In the genomic region with DNA sequence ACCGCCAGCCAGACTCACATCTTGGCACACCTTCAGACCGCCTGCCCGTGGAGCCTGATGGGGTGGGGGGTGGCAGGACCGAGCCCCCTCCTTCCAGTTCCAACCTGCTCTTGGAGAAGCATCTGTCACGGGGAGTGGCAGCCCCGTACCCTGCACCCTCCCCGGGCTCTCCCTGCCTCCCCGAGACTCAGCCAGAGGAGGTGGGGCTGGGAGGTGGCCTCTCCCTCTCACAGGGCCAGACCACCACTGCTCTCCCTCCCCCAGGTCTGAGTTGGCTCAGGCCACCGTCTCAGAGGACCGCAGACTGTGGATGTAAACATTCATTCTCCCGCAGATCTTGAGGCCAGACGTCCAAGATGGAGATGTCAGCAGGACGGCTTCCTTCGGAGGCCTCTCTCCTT, we compare ENCODE assay signal across 15 cellular contexts. TPM values are rescaled to one million over a fixed set of nuclear protein-coding genes. Genes with fewer than 3 reads are reported as not detected.
DNase-seq lines count a peak whose midpoint lies in the region; ATAC-seq and TF ChIP-seq lines count a peak whose summit lies in the region.
"Had no signal": no experiment of that assay in that cellular context is flagged by ENCODE, and none has a peak within 500 bp of the region (broad histone marks: within the 10 kb centered on the region; RNA-seq: fewer than 3 reads in every experiment).

No MANE protein-coding gene starts in this region.

- H3K27ac ChIP-seq in left ventricle myocardium inferior (replicated peaks) (no peak overlapping the region), right atrium auricular region (no peak overlapping the region), aorta (ENCODE audit: low read depth in 1 of 2, low read length in 2 of 2) (no peak overlapping the region)
- H3K27ac ChIP-seq: psoas muscle had no signal

- intact Hi-C loops in left ventricle myocardium inferior (cut with micrococcal nuclease) (no loop called here), aorta (cut with DNase I) (no loop called here)

- no peak for ATAC-seq in WTC11
- no peak for ATAC-seq in natural killer cell treated with Interleukin-12 subunit alpha and Interleukin-12 subunit beta and Interleukin-15 and Interleukin-18, amount 100 ng/mL, for 72 hours
- no peak for ATAC-seq in aorta (ENCODE audit: low FRiP score)
- no peak for ATAC-seq in HG02623 (IDR thresholded peaks at IDR 0.05; ENCODE audit: unreplicated experiment)
- ATAC-seq: effector memory CD8-positive, alpha-beta T cell; psoas muscle had no signal

- H3K4me3 Mint-ChIP-seq in WTC11 = no peak overlapping the region
- H3K4me3 Mint-ChIP-seq in natural killer cell treated with Interleukin-12 subunit alpha and Interleukin-12 subunit beta and Interleukin-15 and Interleukin-18, amount 100 ng/mL, for 72 hours = no peak overlapping the region
- H3K4me3 Mint-ChIP-seq: effector memory CD8-positive, alpha-beta T cell had no signal

- peaks cover 8% of the 10 kb centered on the region for H3K27me3 Mint-ChIP-seq in WTC11 (ENCODE audit: low read depth)
- H3K27me3 Mint-ChIP-seq in natural killer cell treated with Interleukin-12 subunit alpha and Interleukin-12 subunit beta and Interleukin-15 and Interleukin-18, amount 100 ng/mL, for 72 hours = peaks cover 17 to 23% of the 10 kb centered on the region in 2 donors

- peaks cover 35% of the 10 kb centered on the region for H3K4me1 Mint-ChIP-seq in WTC11
- no peaks in the 10 kb centered on the region for H3K4me1 Mint-ChIP-seq in natural killer cell treated with Interleukin-12 subunit alpha and Interleukin-12 subunit beta and Interleukin-15 and Interleukin-18, amount 100 ng/mL, for 72 hours (ENCODE audit: low read depth in 2 of 2)

- TF ChIP-seq CTCF in left ventricle myocardium inferior (IDR thresholded peaks at IDR 0.05; ENCODE audit: borderline replicate concordance) (no peak), right atrium auricular region (IDR thresholded peaks at IDR 0.05) (no peak), WTC11 (IDR thresholded peaks at IDR 0.05) (no peak)

- POLR2A ChIA-PET in WTC11 (lab: Charles Lee) = no interaction called here

- peak; percentile 4 for DNase-seq in left ventricle myocardium inferior
- no peak for DNase-seq in right atrium auricular region (ENCODE audit: low spot score)
- DNase-seq in WTC11 (ENCODE audit: low spot score) = peak; percentile 7
- DNase-seq in natural killer cell treated with Interleukin-12 subunit alpha and Interleukin-12 subunit beta and Interleukin-15 and Interleukin-18, amount 100 ng/mL, for 72 hours (ENCODE audit: low spot score) = peak; percentile 50
- peak; percentile 15 to 33 for DNase-seq in aorta
- no peak for DNase-seq in H4 (ENCODE audit: low spot score)
- no peak for DNase-seq in SW480 (ENCODE audit: low spot score)
- DNase-seq: BE2C; DMS79 treated with DMSO at 0.1 percent for 48 hours; effector memory CD8-positive, alpha-beta T cell; foreskin fibroblast; NCI-H2081; stimulated activated CD4-positive, alpha-beta T cell treated with anti-CD3 and anti-CD28 coated beads, Interleukin-2, amount 100 ng/mL, for 24 hours had no signal

- H3K4me3 ChIP-seq in left ventricle myocardium inferior (no peak overlapping the region), right atrium auricular region (no peak overlapping the region), aorta (ENCODE audit: low read length in 2 of 2) (no peak overlapping the region)
- H3K4me3 ChIP-seq: psoas muscle had no signal

- no peaks in the 10 kb centered on the region for H3K36me3 Mint-ChIP-seq in WTC11
- no peaks in the 10 kb centered on the region for H3K36me3 Mint-ChIP-seq in natural killer cell treated with Interleukin-12 subunit alpha and Interleukin-12 subunit beta and Interleukin-15 and Interleukin-18, amount 100 ng/mL, for 72 hours

- H3K4me1 ChIP-seq in left ventricle myocardium inferior (no peaks in the 10 kb centered on the region), right atrium auricular region (no peaks in the 10 kb centered on the region), aorta (ENCODE audit: control insufficient read depth in 1 of 2, insufficient read depth in 2 of 2, low read length in 2 of 2) (no peaks in the 10 kb centered on the region)
- H3K4me1 ChIP-seq: BE2C, psoas muscle had no signal

- no peaks in the 10 kb centered on the region for H3K36me3 ChIP-seq in left ventricle myocardium inferior
- no peaks in the 10 kb centered on the region for H3K36me3 ChIP-seq in right atrium auricular region
- no peaks in the 10 kb centered on the region for H3K36me3 ChIP-seq in aorta (ENCODE audit: control insufficient read depth in 1 of 2, insufficient read depth in 2 of 2, low read length in 1 of 2)
- H3K36me3 ChIP-seq: BE2C had no signal

- peak overlapping the region; percentile 70; the same call in 1 of the 2 replicates for H3K27ac Mint-ChIP-seq in WTC11
- H3K27ac Mint-ChIP-seq in natural killer cell treated with Interleukin-12 subunit alpha and Interleukin-12 subunit beta and Interleukin-15 and Interleukin-18, amount 100 ng/mL, for 72 hours = no peak overlapping the region
- H3K27ac Mint-ChIP-seq: effector memory CD8-positive, alpha-beta T cell had no signal

- no peaks in the 10 kb centered on the region for H3K9me3 ChIP-seq in left ventricle myocardium inferior (replicated peaks)
- H3K9me3 ChIP-seq in right atrium auricular region = no peaks in the 10 kb centered on the region
- no peaks in the 10 kb centered on the region for H3K9me3 ChIP-seq in aorta (ENCODE audit: control insufficient read depth, low read length)
- H3K9me3 ChIP-seq: BE2C, psoas muscle had no signal

- H3K9me3 Mint-ChIP-seq in WTC11 = peaks cover 7% of the 10 kb centered on the region; the same call in 1 of the 2 replicates
- no peaks in the 10 kb centered on the region for H3K9me3 Mint-ChIP-seq in natural killer cell treated with Interleukin-12 subunit alpha and Interleukin-12 subunit beta and Interleukin-15 and Interleukin-18, amount 100 ng/mL, for 72 hours
- H3K9me3 Mint-ChIP-seq: effector memory CD8-positive, alpha-beta T cell had no signal

- H3K27me3 ChIP-seq in left ventricle myocardium inferior (ENCODE audit: low read depth) (peaks cover 87% of the 10 kb centered on the region), right atrium auricular region (no peaks in the 10 kb centered on the region), aorta (ENCODE audit: control insufficient read depth in 1 of 2, insufficient read depth in 2 of 2, low read length in 1 of 2) (no peaks in the 10 kb centered on the region)

- CTCF ChIA-PET in WTC11 (lab: Charles Lee) = interaction anchor here (1.4 kb wide), 1 partner anchor 10 kb away, joined by 4 read pairs; no protein-coding TSS in a partner anchor

- 23 to 24% methylated on average over 11 to 14 of the region's 14 CpGs for WGBS in aorta, 2 donors

TF ChIP-seq in WTC11, 78 proteins besides CTCF, POLR2A, EP300 and RAD21 (continues in another document):
- TF ChIP-seq, protein P1, sequence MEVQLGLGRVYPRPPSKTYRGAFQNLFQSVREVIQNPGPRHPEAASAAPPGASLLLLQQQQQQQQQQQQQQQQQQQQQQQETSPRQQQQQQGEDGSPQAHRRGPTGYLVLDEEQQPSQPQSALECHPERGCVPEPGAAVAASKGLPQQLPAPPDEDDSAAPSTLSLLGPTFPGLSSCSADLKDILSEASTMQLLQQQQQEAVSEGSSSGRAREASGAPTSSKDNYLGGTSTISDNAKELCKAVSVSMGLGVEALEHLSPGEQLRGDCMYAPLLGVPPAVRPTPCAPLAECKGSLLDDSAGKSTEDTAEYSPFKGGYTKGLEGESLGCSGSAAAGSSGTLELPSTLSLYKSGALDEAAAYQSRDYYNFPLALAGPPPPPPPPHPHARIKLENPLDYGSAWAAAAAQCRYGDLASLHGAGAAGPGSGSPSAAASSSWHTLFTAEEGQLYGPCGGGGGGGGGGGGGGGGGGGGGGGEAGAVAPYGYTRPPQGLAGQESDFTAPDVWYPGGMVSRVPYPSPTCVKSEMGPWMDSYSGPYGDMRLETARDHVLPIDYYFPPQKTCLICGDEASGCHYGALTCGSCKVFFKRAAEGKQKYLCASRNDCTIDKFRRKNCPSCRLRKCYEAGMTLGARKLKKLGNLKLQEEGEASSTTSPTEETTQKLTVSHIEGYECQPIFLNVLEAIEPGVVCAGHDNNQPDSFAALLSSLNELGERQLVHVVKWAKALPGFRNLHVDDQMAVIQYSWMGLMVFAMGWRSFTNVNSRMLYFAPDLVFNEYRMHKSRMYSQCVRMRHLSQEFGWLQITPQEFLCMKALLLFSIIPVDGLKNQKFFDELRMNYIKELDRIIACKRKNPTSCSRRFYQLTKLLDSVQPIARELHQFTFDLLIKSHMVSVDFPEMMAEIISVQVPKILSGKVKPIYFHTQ (CRISPR knock-in tag; IDR thresholded peaks at IDR 0.05) = no peak
- TF ChIP-seq NFE2L1 (CRISPR knock-in tag; IDR thresholded peaks at IDR 0.05) (no peak), KAT7 (CRISPR knock-in tag; IDR thresholded peaks at IDR 0.05; ENCODE audit: borderline replicate concordance) (no peak), ZNF263 (CRISPR knock-in tag; IDR thresholded peaks at IDR 0.05; ENCODE audit: low read depth) (no peak), ZBTB43 (CRISPR knock-in tag; IDR thresholded peaks at IDR 0.05) (no peak), ZNF317 (CRISPR knock-in tag; IDR thresholded peaks at IDR 0.05; ENCODE audit: borderline replicate concordance, low read depth) (no peak), SMAD4 (CRISPR knock-in tag; IDR thresholded peaks at IDR 0.05) (no peak), TEAD4 (CRISPR knock-in tag; IDR thresholded peaks at IDR 0.05) (no peak)

RNA-seq across cellular contexts. Expression of gene RBFOX3, which starts 11.3 kb away (rescaled TPM):
- total RNA-seq in left ventricle myocardium inferior = not detected
- total RNA-seq in right atrium auricular region = not detected
- 19.9 to 25.8 TPM (median 24.4 TPM) in 3 replicates for total RNA-seq in WTC11 (2021)
- not detected for total RNA-seq in natural killer cell treated with Interleukin-12 subunit alpha and Interleukin-12 subunit beta and Interleukin-15 and Interleukin-18, amount 100 ng/mL, for 72 hours
- total RNA-seq in aorta = under 1 TPM in 1 of 2 donors, not detected in 1; 0.55 TPM
- polyA plus RNA-seq in aorta = under 1 TPM; 0.13 TPM
- 0.10 TPM in 1 of 2 replicates, not detected in the other for total RNA-seq in H4 (2014; rRNA removed; shearing (Covaris generic))
- total RNA-seq: psoas muscle had no signal

Comparison
In these comparisons a context has a peak if more than half of its experiments do, and no peak if none do; other contexts are left out.
1. DNase-seq: peak in left ventricle myocardium inferior (single experiment), WTC11 (single experiment), natural killer cell treated with Interleukin-12 subunit alpha and Interleukin-12 subunit beta and Interleukin-15 and Interleukin-18, amount 100 ng/mL, for 72 hours (single experiment) and aorta (2 of 2); none in right atrium auricular region (single experiment), H4 (single experiment) and SW480 (single experiment).
2. RNA of gene RBFOX3, which starts 11.3 kb away (total RNA-seq): 19.9 to 25.8 TPM in WTC11; 0.55 TPM in aorta, 0.10 TPM in H4, not detected in left ventricle myocardium inferior (single experiment), not detected in right atrium auricular region and not detected in natural killer cell treated with Interleukin-12 subunit alpha and Interleukin-12 subunit beta and Interleukin-15 and Interleukin-18, amount 100 ng/mL, for 72 hours; every median in the first group is over 10 times any median in the second.